Comparison of ENCODE assay signal across 9 cellular contexts in genomic region chr21:37166733-37167132, GRCh38.
A peak's percentile ranks its signal among the peaks of the same experiment; 100 is the strongest.
DNase-seq lines count a peak whose midpoint lies in the region; ATAC-seq and TF ChIP-seq lines count a peak whose summit lies in the region.
"Had no signal": no experiment of that assay in that cellular context is flagged by ENCODE, and none has a peak within 500 bp of the region (broad histone marks: within the 10 kb centered on the region; RNA-seq: fewer than 3 reads in every experiment).

No MANE protein-coding gene starts in this region.

- no peak overlapping the region for H3K27ac ChIP-seq in left lung

- H3K4me1 ChIP-seq in left lung = peaks cover 0 to 9% of the 10 kb centered on the region in 2 donors

- H3K4me3 ChIP-seq in left lung = no peak overlapping the region

- intact Hi-C loops in left lung (cut with DNase I) (no loop called here), sciatic nerve (cut with DNase I) (no loop called here)

- DNase-seq in NCI-H146 (lab: John Stamatoyannopoulos, UW) (peak; percentile 0), NCI-H146 treated with DMSO at 0.1 percent for 48 hours (lab: John Stamatoyannopoulos, UW; ENCODE audit: unreplicated experiment) (no peak), KBM-7 (peak; percentile 53), amniotic epithelial cell (ENCODE audit: low read depth) (peak; percentile 17), left lung (no peak), DMS153 (lab: John Stamatoyannopoulos, UW) (no peak), sciatic nerve (ENCODE audit: low spot score) (no peak)
- DNase-seq: stimulated activated CD4-positive, alpha-beta T cell treated with anti-CD3 and anti-CD28 coated beads, Interleukin-1b, Interleukin-23, amount 100 ng/mL, for 48 hours had no signal

- H3K9me3 ChIP-seq in left lung = no peaks in the 10 kb centered on the region

- peaks cover 0 to 60% of the 10 kb centered on the region in 2 donors for H3K36me3 ChIP-seq in left lung

- H3K27me3 ChIP-seq in left lung = no peaks in the 10 kb centered on the region

- in situ Hi-C loops in KBM-7 (cut with MboI; ENCODE audit: low pct_unique_long_range_greater_than_20kb, low sequenced_read_pairs) = no loop called here

- TF ChIP-seq CTCF in left lung (IDR thresholded peaks at IDR 0.05) = no peak

- ATAC-seq in left lung (peak; percentile 47), GM19463 (IDR thresholded peaks at IDR 0.05; ENCODE audit: unreplicated experiment) (no peak), sciatic nerve (no peak)

Comparison
In these comparisons a context has a peak if more than half of its experiments do, and no peak if none do; other contexts are left out.
1. DNase-seq: peak in NCI-H146 (single experiment), KBM-7 (single experiment) and amniotic epithelial cell (single experiment); none in NCI-H146 treated with DMSO at 0.1 percent for 48 hours (single experiment), left lung (0 of 2), DMS153 (single experiment) and sciatic nerve (single experiment).